21 cellular contexts compared by ENCODE assay signal in genomic region chr10:25695586-25695985, GRCh38.
"Had no signal": no experiment of that assay in that cellular context is flagged by ENCODE, and none has a peak within 500 bp of the region (broad histone marks: within the 10 kb centered on the region; RNA-seq: fewer than 3 reads in every experiment).

No MANE protein-coding gene starts in this region.

- H3K27ac Mint-ChIP-seq: T-cell had no signal

- ATAC-seq: T-cell had no signal

- H3K27me3 ChIP-seq: SJSA1 had no signal

- H3K27ac ChIP-seq: SJSA1 had no signal

- H3K36me3 Mint-ChIP-seq: T-cell had no signal

- H3K4me3 ChIP-seq: SJSA1 had no signal

- DNase-seq: Karpas-422, KG1, MM.1S, NCI-H1092 treated with DMSO at 0.1 percent for 48 hours, NCI-H1436, NCI-H187, NCI-H2029, NCI-H2081 treated with DMSO at 0.1 percent for 48 hours, NCI-H2171, NCI-H226, NCI-H446, NCI-H510A, NCI-H524 treated with DMSO at 0.1 percent for 48 hours, NCI-H69, NCI-H774, Right ventricle myocardium superior, RPMI8226, SIG-M5, T-cell had no signal

- H3K9me3 ChIP-seq: SJSA1 had no signal

- FAIRE-seq: RCC 7860 had no signal

- H3K36me3 ChIP-seq: SJSA1 had no signal

- H3K4me1 ChIP-seq: SJSA1 had no signal
